24 cellular contexts compared by ENCODE assay signal in genomic region chr9:114614373-114614772, GRCh38. TPM values are rescaled to one million over a fixed set of nuclear protein-coding genes. Genes with fewer than 3 reads are reported as not detected.
DNase-seq lines count a peak whose midpoint lies in the region; ATAC-seq and TF ChIP-seq lines count a peak whose summit lies in the region.
"Had no signal": no experiment of that assay in that cellular context is flagged by ENCODE, and none has a peak within 500 bp of the region (broad histone marks: within the 10 kb centered on the region; RNA-seq: fewer than 3 reads in every experiment).

No MANE protein-coding gene starts in this region.

- H3K4me1 Mint-ChIP-seq in CD4-positive, alpha-beta T cell (ENCODE audit: low read depth) = peaks cover 59% of the 10 kb centered on the region
- H3K4me1 Mint-ChIP-seq in activated B cell treated with CpG ODN at 0.5 μM for 24 hours (peaks cover 82% of the 10 kb centered on the region), progenitor cell of endocrine pancreas (ENCODE audit: low read depth) (peaks cover 7% of the 10 kb centered on the region)

- POLR2A ChIA-PET in CD4-positive, alpha-beta T cell (lab: Charles Lee) = interaction anchor here (8.0 kb wide), 1 partner anchor 22 kb away, joined by 113 read pairs; no protein-coding TSS in a partner anchor
- POLR2A ChIA-PET in HCT116 (lab: Charles Lee) = no interaction called here
- POLR2A ChIA-PET in activated B cell treated with CpG ODN at 0.5 μM for 24 hours (lab: Charles Lee) = interaction anchor here (0.6 to 12.7 kb wide), 2 partner anchors 22 to 66 kb away, joined by 3 to 161 read pairs; partner anchors contain the start of gene ATP6V1G1

- no peak for TF ChIP-seq POLR2A in HCT116 (IDR thresholded peaks at IDR 0.05; ENCODE audit: borderline replicate concordance, extremely low read depth, insufficient read depth, insufficient read length)

- TF ChIP-seq CTCF in CD4-positive, alpha-beta T cell (IDR thresholded peaks at IDR 0.05) = no peak
- TF ChIP-seq CTCF in HCT116 (IDR thresholded peaks at IDR 0.05 in 2 of 3, conservative IDR thresholded peaks at IDR 0.05 in 1 of 3; ENCODE audit: borderline replicate concordance in 1 of 3, insufficient read depth in 1 of 3, low read depth in 2 of 3, low read length in 2 of 3) (peak in 2 of 3 experiments; percentile 17 to 20; a peak in 1 of 6 replicates), activated B cell treated with CpG ODN at 0.5 μM for 24 hours (IDR thresholded peaks at IDR 0.05) (no peak), progenitor cell of endocrine pancreas (IDR thresholded peaks at IDR 0.05; ENCODE audit: unreplicated experiment) (peak; percentile 15)

- H3K27ac ChIP-seq in CD4-positive, alpha-beta T cell (ENCODE audit: low read depth, low read length) = no peak overlapping the region
- H3K27ac ChIP-seq in HCT116 (ENCODE audit: low read depth, low read length) = no peak overlapping the region

- DNase-seq in CD4-positive, alpha-beta T cell = no peak
- DNase-seq in HCT116 (ENCODE audit: low read depth, low spot score) (no peak), activated B cell treated with CpG ODN at 0.5 μM for 24 hours (no peak), progenitor cell of endocrine pancreas (ENCODE audit: low spot score, unreplicated experiment) (no peak)
- DNase-seq: activated CD4-positive, alpha-beta T cell treated with anti-CD3 and anti-CD28 coated beads for 1 hour; activated CD8-positive, alpha-beta memory T cell treated with anti-CD3 and anti-CD28 coated beads, Interleukin-2, amount 50 U/mL, for 4 hours; activated gamma-delta T cell; DMS153; effector memory CD4-positive, alpha-beta T cell; glutamatergic neuron; NCI-H1092 treated with DMSO at 0.1 percent for 48 hours; NCI-H2081; NCI-H510A treated with DMSO at 0.1 percent for 48 hours; SIG-M5; stimulated activated CD4-positive, alpha-beta T cell treated with anti-CD3 and anti-CD28 coated beads, Interleukin-4, amount 100 ng/mL, for 24 hours; substantia nigra; T-helper 9 cell had no signal

- H3K4me2 ChIP-seq in HCT116 (ENCODE audit: low read length) = no peak overlapping the region

- H3K79me2 ChIP-seq in HCT116 (ENCODE audit: insufficient read depth, low read length) = peaks cover 8% of the 10 kb centered on the region; the same call in 1 of the 2 replicates

- CTCF ChIA-PET in CD4-positive, alpha-beta T cell (lab: Charles Lee) = interaction anchor here (1.2 kb wide), 1 partner anchor 39 kb away, joined by 3 read pairs; no protein-coding TSS in a partner anchor
- CTCF ChIA-PET in HCT116 (lab: Charles Lee) = interaction anchor here (0.9 kb wide), 1 partner anchor 110 kb away, joined by 3 read pairs; no protein-coding TSS in a partner anchor
- CTCF ChIA-PET in activated B cell treated with CpG ODN at 0.5 μM for 24 hours (lab: Charles Lee) = interaction anchor here (1.9 kb wide), 1 partner anchor 39 kb away, joined by 5 read pairs; no protein-coding TSS in a partner anchor

- no peak for ATAC-seq in CD4-positive, alpha-beta T cell (ENCODE audit: poor library complexity)
- ATAC-seq in HCT116 = no peak
- no peak for ATAC-seq in activated B cell treated with CpG ODN at 0.5 μM for 24 hours (ENCODE audit: low read depth)
- ATAC-seq in GM21737 (IDR thresholded peaks at IDR 0.05; ENCODE audit: unreplicated experiment) = no peak
- no peak for ATAC-seq in HG03139 (IDR thresholded peaks at IDR 0.05; ENCODE audit: unreplicated experiment)
- no peak for ATAC-seq in HG03108 (IDR thresholded peaks at IDR 0.05; ENCODE audit: unreplicated experiment)

- BruUV-seq in HCT116 (replicated peaks; lab: Mats Ljungman, UMichigan) = no TSS peak

- H3K4me3 Mint-ChIP-seq in CD4-positive, alpha-beta T cell = peak overlapping the region; percentile 71
- H3K4me3 Mint-ChIP-seq in activated B cell treated with CpG ODN at 0.5 μM for 24 hours (peak overlapping the region; percentile 38), progenitor cell of endocrine pancreas (ENCODE audit: low read depth) (no peak overlapping the region)

- no peaks in the 10 kb centered on the region for H3K27me3 Mint-ChIP-seq in CD4-positive, alpha-beta T cell
- H3K27me3 Mint-ChIP-seq in activated B cell treated with CpG ODN at 0.5 μM for 24 hours (no peaks in the 10 kb centered on the region), progenitor cell of endocrine pancreas (peaks cover 4% of the 10 kb centered on the region)

- H3K9me2 ChIP-seq in HCT116 (ENCODE audit: insufficient read depth) = no peaks in the 10 kb centered on the region

- no peak for TF ChIP-seq RAD21 in HCT116 (IDR thresholded peaks at IDR 0.05; ENCODE audit: low read depth)

- no peak overlapping the region for H2AFZ ChIP-seq in HCT116 (ENCODE audit: low read depth, low read length, poor library complexity, severe bottlenecking)

- no peak overlapping the region for H3K4me3 ChIP-seq in HCT116 (replicated peaks in 1 of 2; ENCODE audit: low read depth in 1 of 2, low read length in 2 of 2)

- no peaks in the 10 kb centered on the region; a peak in 1 of 4 replicates for H3K36me3 ChIP-seq in HCT116 (ENCODE audit: control insufficient read depth in 1 of 2, insufficient read depth in 2 of 2, low read length in 2 of 2)

- no peaks in the 10 kb centered on the region for H3K9me3 Mint-ChIP-seq in CD4-positive, alpha-beta T cell
- H3K9me3 Mint-ChIP-seq in activated B cell treated with CpG ODN at 0.5 μM for 24 hours (no peaks in the 10 kb centered on the region), progenitor cell of endocrine pancreas (ENCODE audit: low read depth) (no peaks in the 10 kb centered on the region)

- peaks cover 11 to 24% of the 10 kb centered on the region in 2 experiments for H3K4me1 ChIP-seq in HCT116 (ENCODE audit: control insufficient read depth in 1 of 2, insufficient read depth in 2 of 2, low read length in 2 of 2)

- H4K20me1 ChIP-seq in HCT116 (ENCODE audit: insufficient read depth) = no peaks in the 10 kb centered on the region

- intact Hi-C loops in CD4-positive, alpha-beta T cell (cut with DNase I, micrococcal nuclease) = loop anchor here (5.0 to 10.0 kb wide), 2 partner anchors 38 to 1200 kb away; partner anchors contain the start of genes C9orf43 (in 1 of the 2) and POLE3 (in 1 of the 2)
- intact Hi-C loops in HCT116 (cut with micrococcal nuclease) = no loop called here
- intact Hi-C loops in activated B cell treated with CpG ODN at 0.5 μM for 24 hours (cut with micrococcal nuclease) = loop anchor here (5.0 kb wide), 1 partner anchor 227 kb away; the partner anchor contains the start of gene AKNA

- H3K27me3 ChIP-seq in CD4-positive, alpha-beta T cell (ENCODE audit: control insufficient read depth, insufficient read depth, low read length) = no peaks in the 10 kb centered on the region
- no peaks in the 10 kb centered on the region for H3K27me3 ChIP-seq in HCT116 (ENCODE audit: insufficient read depth, low read length)

- no peak overlapping the region for H3K9ac ChIP-seq in HCT116 (ENCODE audit: low read length)

- peak overlapping the region; percentile 92 for H3K27ac Mint-ChIP-seq in CD4-positive, alpha-beta T cell
- H3K27ac Mint-ChIP-seq in activated B cell treated with CpG ODN at 0.5 μM for 24 hours = peak overlapping the region; percentile 95
- no peak overlapping the region for H3K27ac Mint-ChIP-seq in progenitor cell of endocrine pancreas

- H3K36me3 Mint-ChIP-seq in CD4-positive, alpha-beta T cell (ENCODE audit: low read depth) = peaks cover 24% of the 10 kb centered on the region
- H3K36me3 Mint-ChIP-seq in activated B cell treated with CpG ODN at 0.5 μM for 24 hours (ENCODE audit: low read depth) (peaks cover 23% of the 10 kb centered on the region), progenitor cell of endocrine pancreas (ENCODE audit: insufficient read depth) (peaks cover 2% of the 10 kb centered on the region)

- no peaks in the 10 kb centered on the region for H3K9me3 ChIP-seq in CD4-positive, alpha-beta T cell (ENCODE audit: control insufficient read depth, low read length)
- no peaks in the 10 kb centered on the region for H3K9me3 ChIP-seq in HCT116 (ENCODE audit: control insufficient read depth in 1 of 2, insufficient read depth in 1 of 2, low read depth in 1 of 2, low read length in 2 of 2)

- RAD21 ChIA-PET in HCT116 (lab: Charles Lee; ENCODE audit: low non-redundant PET in 1 of 2, low total read pairs in 2 of 2, uncharacterized antibody in 2 of 2, unreplicated experiment in 2 of 2) = no interaction called here

TF ChIP-seq in HCT116, 20 proteins besides CTCF, POLR2A, EP300 and RAD21:
- no peak for TF ChIP-seq POLR2AphosphoS5 (IDR thresholded peaks at IDR 0.05; ENCODE audit: low read depth, low read length)
- no peak for TF ChIP-seq JUND (IDR thresholded peaks at IDR 0.05)
- TF ChIP-seq ATF3 (IDR thresholded peaks at IDR 0.05) = no peak
- no peak for TF ChIP-seq EZH2phosphoT487 (IDR thresholded peaks at IDR 0.05; ENCODE audit: borderline replicate concordance)
- TF ChIP-seq EZH2 (IDR thresholded peaks at IDR 0.05) = no peak
TF ChIP-seq in HCT116: peak in this region for 0.

RNA-seq across cellular contexts. Expression of gene TMEM268, which starts 3.3 kb away (rescaled TPM):
- total RNA-seq in CD4-positive, alpha-beta T cell = 1 to 10 TPM; 8.1 to 9.8 TPM
- total RNA-seq in HCT116 (2021; ENCODE audit: unreplicated experiment) (9.5 TPM), activated B cell treated with CpG ODN at 0.5 μM for 24 hours (32.0 and 34.6 TPM in 2 replicates), progenitor cell of endocrine pancreas (6.5 and 7.1 TPM in 2 replicates)
- polyA plus RNA-seq in HCT116 (2012) = 7.8 and 9.1 TPM in 2 replicates

RNA-seq across cellular contexts. Expression of gene ATP6V1G1, which starts 26.8 kb away (rescaled TPM):
- 100 to 1,000 TPM; 144 to 148 TPM for total RNA-seq in CD4-positive, alpha-beta T cell
- total RNA-seq in HCT116 (2021; ENCODE audit: unreplicated experiment) (72.3 TPM), activated B cell treated with CpG ODN at 0.5 μM for 24 hours (68.4 and 70.2 TPM in 2 replicates), progenitor cell of endocrine pancreas (121 and 123 TPM in 2 replicates)
- 44.3 and 57.8 TPM in 2 replicates for polyA plus RNA-seq in HCT116 (2012)

RNA-seq across cellular contexts. Expression of gene TEX53, which starts 43.2 kb away (rescaled TPM):
- total RNA-seq in CD4-positive, alpha-beta T cell = not detected
- not detected for total RNA-seq in HCT116 (2021; ENCODE audit: unreplicated experiment)
- polyA plus RNA-seq in HCT116 (2012) = not detected in 2 replicates
- total RNA-seq in activated B cell treated with CpG ODN at 0.5 μM for 24 hours = not detected in 2 replicates
- total RNA-seq in progenitor cell of endocrine pancreas = not detected in 2 replicates
- total RNA-seq: H4, liver, osteocyte, skeletal muscle tissue had no signal
- polyA plus RNA-seq: liver had no signal

Comparison
In these comparisons a context has a peak if more than half of its experiments do, and no peak if none do; other contexts are left out.
1. CTCF ChIP-seq: peak in HCT116 (2 of 3) and progenitor cell of endocrine pancreas (single experiment); none in CD4-positive, alpha-beta T cell (single experiment) and activated B cell treated with CpG ODN at 0.5 μM for 24 hours (single experiment).